ENCODE assay signal across 8 cellular contexts in the genomic region with DNA sequence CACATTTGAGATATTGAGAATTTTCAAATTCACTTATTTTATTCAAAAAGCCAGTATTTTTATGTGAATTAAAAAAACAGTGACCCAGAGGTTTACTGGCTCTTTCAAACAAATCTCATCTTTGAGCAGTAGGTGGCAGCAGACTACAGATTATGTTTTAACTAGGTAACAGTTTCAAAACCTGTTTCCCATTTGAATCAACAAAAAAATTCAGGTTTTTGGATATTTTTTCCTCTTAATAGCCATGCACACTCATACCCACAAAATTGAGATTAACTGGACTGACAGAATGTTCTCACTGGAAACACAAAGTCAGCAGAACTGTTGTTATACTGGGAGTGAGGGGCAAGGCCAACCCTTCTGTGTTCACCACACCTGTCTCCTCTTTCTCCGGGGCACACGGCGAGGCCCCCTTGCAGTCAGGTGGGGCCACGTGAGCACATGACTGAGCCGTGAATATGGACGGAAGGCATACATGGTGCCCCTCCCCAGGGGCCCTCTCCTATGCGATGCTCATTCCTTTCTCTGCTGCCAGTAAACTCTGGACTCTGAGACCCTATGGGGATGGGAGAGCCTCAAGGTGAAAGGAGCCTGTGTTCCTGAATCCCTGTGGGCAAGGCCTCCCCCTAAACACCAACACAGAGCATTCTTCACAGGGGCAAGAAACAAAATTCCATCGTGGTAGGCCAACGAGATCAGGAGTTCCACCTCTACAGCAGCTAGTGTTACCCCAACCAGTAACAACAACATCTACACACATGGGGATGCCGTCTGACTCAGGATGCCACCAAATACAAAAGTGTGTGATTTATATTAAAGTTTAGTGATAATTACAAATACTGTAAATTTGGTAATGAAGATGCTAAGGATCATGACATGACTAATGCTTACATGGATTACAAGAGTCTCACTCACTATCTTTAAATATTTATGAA.
DNase-seq lines count a peak whose midpoint lies in the region; ATAC-seq, FAIRE-seq and TF ChIP-seq lines count a peak whose summit lies in the region.

No MANE protein-coding gene starts in this region.

- FAIRE-seq in islet of Langerhans (lab: Jason Lieb, UNC), result peak; percentile 98

- POLR2A ChIA-PET in Panc1 (lab: Charles Lee), result interaction anchor here (0.6 kb wide), 1 partner anchor 26 kb away, joined by 5 read pairs; no protein-coding TSS in a partner anchor

- TF ChIP-seq CTCF in Panc1 (IDR thresholded peaks at IDR 0.05) (peak; percentile 74), brain microvascular endothelial cell (IDR thresholded peaks at IDR 0.05; ENCODE audit: low read depth, low read length, missing control alignments) (peak; percentile 51)

- DNase-seq in Right ventricle myocardium superior, result no peak
- DNase-seq in Right ventricle myocardium inferior (ENCODE audit: missing footprints), result no peak
- peak; percentile 13 for DNase-seq in Panc1 (ENCODE audit: low read depth, low spot score)
- peak; percentile 57 for DNase-seq in brain microvascular endothelial cell
- peak in 1 of 2 donors; percentile 51 for DNase-seq in stimulated activated naive CD8-positive, alpha-beta T cell treated with anti-CD3 and anti-CD28 coated beads, Interleukin-15, amount 100 ng/mL, for 72 hours

- ATAC-seq in Right ventricle myocardium superior (ENCODE audit: poor library complexity) (peak; percentile 71), Right ventricle myocardium inferior (no peak), Panc1 (peak; percentile 75), HG03135 (IDR thresholded peaks at IDR 0.05; ENCODE audit: unreplicated experiment) (no peak)
- ATAC-seq in stimulated activated naive CD8-positive, alpha-beta T cell treated with anti-CD3 and anti-CD28 coated beads, Interleukin-15, amount 100 ng/mL, for 72 hours, result peak; percentile 69

- H3K4me3 Mint-ChIP-seq in stimulated activated naive CD8-positive, alpha-beta T cell treated with anti-CD3 and anti-CD28 coated beads, Interleukin-15, amount 100 ng/mL, for 72 hours, result peak overlapping the region; percentile 19 to 74

- H3K4me1 ChIP-seq in Panc1 (ENCODE audit: control insufficient read depth, insufficient read depth, low read length), result 0 out of 2 replicates have a peak, but pooled peaks cover 3% of the 10 kb centered on the region

- intact Hi-C loops in Right ventricle myocardium superior (cut with DNase I) (loop anchor here (5.0 to 10.0 kb wide), 3 partner anchors 130 to 312 kb away; a partner anchor contains a TSS), Right ventricle myocardium inferior (cut with DNase I) (loop anchor here (1.0 to 5.0 kb wide), 4 partner anchors 50 to 314 kb away; a partner anchor contains a TSS), Panc1 (cut with micrococcal nuclease; ENCODE audit: unreplicated experiment) (loop anchor here (1.0 to 5.0 kb wide), 3 partner anchors 130 to 314 kb away; no protein-coding TSS in a partner anchor)

- no peaks in the 10 kb centered on the region for H3K9me3 ChIP-seq in Panc1 (ENCODE audit: control insufficient read depth, insufficient read depth, low read depth, low read length)

- peak overlapping the region; percentile 58 for H3K27ac ChIP-seq in Panc1 (ENCODE audit: low read length)
- no peak overlapping the region for H3K27ac ChIP-seq in brain microvascular endothelial cell

- no peaks in the 10 kb centered on the region for H3K27me3 ChIP-seq in Panc1 (ENCODE audit: control insufficient read depth, insufficient read depth, low read length)
- H3K27me3 ChIP-seq in brain microvascular endothelial cell (replicated peaks), result no peaks in the 10 kb centered on the region

- no TSS peak for BruUV-seq in Panc1 (replicated peaks; lab: Mats Ljungman, UMichigan)

- CTCF ChIA-PET in Panc1 (lab: Charles Lee), result interaction anchor here (0.6 to 1.5 kb wide), 4 partner anchors 116 to 315 kb away, joined by 4 to 7 read pairs (median 6); a partner anchor contains a TSS

- H3K4me3 ChIP-seq in Panc1 (ENCODE audit: low read depth in 2 of 2, low read length in 2 of 2), result no peak overlapping the region
- no peak overlapping the region for H3K4me3 ChIP-seq in brain microvascular endothelial cell (ENCODE audit: low read depth, low read length)

- H3K27ac Mint-ChIP-seq in stimulated activated naive CD8-positive, alpha-beta T cell treated with anti-CD3 and anti-CD28 coated beads, Interleukin-15, amount 100 ng/mL, for 72 hours, result peak overlapping the region; percentile 77 to 93

- in situ Hi-C loops in Panc1 (cut with HindIII; ENCODE audit: low pct_unique_long_range_greater_than_20kb, low sequenced_read_pairs), result no loop called here
- in situ Hi-C loops in brain microvascular endothelial cell (cut with HindIII; ENCODE audit: low pct_ligation_motif_present, low sequenced_read_pairs), result no loop called here

- no peaks in the 10 kb centered on the region for H3K27me3 Mint-ChIP-seq in stimulated activated naive CD8-positive, alpha-beta T cell treated with anti-CD3 and anti-CD28 coated beads, Interleukin-15, amount 100 ng/mL, for 72 hours

- TF ChIP-seq RAD21 in Ishikawa (IDR thresholded peaks at IDR 0.05; ENCODE audit: low read depth), result peak; percentile 80

- H3K9me3 Mint-ChIP-seq in stimulated activated naive CD8-positive, alpha-beta T cell treated with anti-CD3 and anti-CD28 coated beads, Interleukin-15, amount 100 ng/mL, for 72 hours, result no peaks in the 10 kb centered on the region

- peaks cover 45% of the 10 kb centered on the region for H3K4me1 Mint-ChIP-seq in stimulated activated naive CD8-positive, alpha-beta T cell treated with anti-CD3 and anti-CD28 coated beads, Interleukin-15, amount 100 ng/mL, for 72 hours

- peaks cover 16% of the 10 kb centered on the region for H3K36me3 ChIP-seq in Panc1 (ENCODE audit: control insufficient read depth, insufficient read depth, low read length)
- H3K36me3 ChIP-seq in brain microvascular endothelial cell (replicated peaks), result peaks cover 29% of the 10 kb centered on the region

- no peak for TF ChIP-seq EP300 in Ishikawa (IDR thresholded peaks at IDR 0.05; ENCODE audit: borderline replicate concordance)

TF ChIP-seq in Ishikawa, 13 proteins besides CTCF, POLR2A, EP300 and RAD21:
- TF ChIP-seq YY1 (IDR thresholded peaks at IDR 0.05; ENCODE audit: low read depth) (no peak), TCF12 (IDR thresholded peaks at IDR 0.05; ENCODE audit: low read depth) (no peak), CREB1 (IDR thresholded peaks at IDR 0.05; ENCODE audit: low read depth) (no peak), TEAD4 (IDR thresholded peaks at IDR 0.05) (no peak), ZBTB7A (IDR thresholded peaks at IDR 0.05; ENCODE audit: low read depth) (no peak), TAF1 (IDR thresholded peaks at IDR 0.05; ENCODE audit: low read depth) (no peak), EGR1 (IDR thresholded peaks at IDR 0.05) (no peak), NFIC (IDR thresholded peaks at IDR 0.05) (no peak), FOXM1 (IDR thresholded peaks at IDR 0.05; ENCODE audit: borderline replicate concordance, low read depth) (no peak), CEBPB (IDR thresholded peaks at IDR 0.05) (no peak)
- TF ChIP-seq, protein P1, sequence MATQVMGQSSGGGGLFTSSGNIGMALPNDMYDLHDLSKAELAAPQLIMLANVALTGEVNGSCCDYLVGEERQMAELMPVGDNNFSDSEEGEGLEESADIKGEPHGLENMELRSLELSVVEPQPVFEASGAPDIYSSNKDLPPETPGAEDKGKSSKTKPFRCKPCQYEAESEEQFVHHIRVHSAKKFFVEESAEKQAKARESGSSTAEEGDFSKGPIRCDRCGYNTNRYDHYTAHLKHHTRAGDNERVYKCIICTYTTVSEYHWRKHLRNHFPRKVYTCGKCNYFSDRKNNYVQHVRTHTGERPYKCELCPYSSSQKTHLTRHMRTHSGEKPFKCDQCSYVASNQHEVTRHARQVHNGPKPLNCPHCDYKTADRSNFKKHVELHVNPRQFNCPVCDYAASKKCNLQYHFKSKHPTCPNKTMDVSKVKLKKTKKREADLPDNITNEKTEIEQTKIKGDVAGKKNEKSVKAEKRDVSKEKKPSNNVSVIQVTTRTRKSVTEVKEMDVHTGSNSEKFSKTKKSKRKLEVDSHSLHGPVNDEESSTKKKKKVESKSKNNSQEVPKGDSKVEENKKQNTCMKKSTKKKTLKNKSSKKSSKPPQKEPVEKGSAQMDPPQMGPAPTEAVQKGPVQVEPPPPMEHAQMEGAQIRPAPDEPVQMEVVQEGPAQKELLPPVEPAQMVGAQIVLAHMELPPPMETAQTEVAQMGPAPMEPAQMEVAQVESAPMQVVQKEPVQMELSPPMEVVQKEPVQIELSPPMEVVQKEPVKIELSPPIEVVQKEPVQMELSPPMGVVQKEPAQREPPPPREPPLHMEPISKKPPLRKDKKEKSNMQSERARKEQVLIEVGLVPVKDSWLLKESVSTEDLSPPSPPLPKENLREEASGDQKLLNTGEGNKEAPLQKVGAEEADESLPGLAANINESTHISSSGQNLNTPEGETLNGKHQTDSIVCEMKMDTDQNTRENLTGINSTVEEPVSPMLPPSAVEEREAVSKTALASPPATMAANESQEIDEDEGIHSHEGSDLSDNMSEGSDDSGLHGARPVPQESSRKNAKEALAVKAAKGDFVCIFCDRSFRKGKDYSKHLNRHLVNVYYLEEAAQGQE (IDR thresholded peaks at IDR 0.05; ENCODE audit: low read depth), result no peak
- TF ChIP-seq, protein P2, sequence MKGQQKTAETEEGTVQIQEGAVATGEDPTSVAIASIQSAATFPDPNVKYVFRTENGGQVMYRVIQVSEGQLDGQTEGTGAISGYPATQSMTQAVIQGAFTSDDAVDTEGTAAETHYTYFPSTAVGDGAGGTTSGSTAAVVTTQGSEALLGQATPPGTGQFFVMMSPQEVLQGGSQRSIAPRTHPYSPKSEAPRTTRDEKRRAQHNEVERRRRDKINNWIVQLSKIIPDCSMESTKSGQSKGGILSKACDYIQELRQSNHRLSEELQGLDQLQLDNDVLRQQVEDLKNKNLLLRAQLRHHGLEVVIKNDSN (IDR thresholded peaks at IDR 0.05), result no peak

Comparison
In these comparisons a context has a peak if more than half of its experiments do, and no peak if none do; other contexts are left out.
1. ATAC-seq: peak in Right ventricle myocardium superior (single experiment), Panc1 (single experiment) and stimulated activated naive CD8-positive, alpha-beta T cell treated with anti-CD3 and anti-CD28 coated beads, Interleukin-15, amount 100 ng/mL, for 72 hours (single experiment); none in Right ventricle myocardium inferior (single experiment) and HG03135 (single experiment).
2. DNase-seq: peak in Panc1 (single experiment) and brain microvascular endothelial cell (single experiment); none in Right ventricle myocardium superior (single experiment) and Right ventricle myocardium inferior (single experiment).